Comparison of ENCODE assay signal across 11 cellular contexts in the genomic region with DNA sequence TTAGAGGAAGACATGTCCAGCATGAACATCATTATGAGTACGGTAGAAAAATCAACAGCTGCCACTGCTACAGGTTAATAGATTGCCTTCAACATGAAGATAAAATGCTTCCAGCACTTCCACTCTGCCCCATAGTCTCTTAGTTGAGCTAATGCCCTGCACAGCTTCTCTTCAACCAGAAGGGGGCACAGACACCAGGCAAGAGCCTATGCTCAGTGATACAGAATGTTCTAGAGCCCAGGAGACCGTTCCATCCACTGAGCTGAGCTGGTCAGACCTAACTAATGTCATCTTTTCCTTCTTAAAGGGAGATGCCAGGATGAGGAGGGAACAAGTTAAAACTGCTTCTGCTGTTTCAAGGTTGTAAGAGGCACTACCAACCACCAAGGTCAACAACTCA. TPM values are rescaled to one million over a fixed set of nuclear protein-coding genes. Genes with fewer than 3 reads are reported as not detected.
DNase-seq lines count a peak whose midpoint lies in the region; ATAC-seq, FAIRE-seq and TF ChIP-seq lines count a peak whose summit lies in the region.
"Had no signal": no experiment of that assay in that cellular context is flagged by ENCODE, and none has a peak within 500 bp of the region (broad histone marks: within the 10 kb centered on the region; RNA-seq: fewer than 3 reads in every experiment).

No MANE protein-coding gene starts in this region.

- peak; percentile 55 for ATAC-seq in PC-3
- ATAC-seq in foreskin keratinocyte = peak; percentile 45

- no peaks in the 10 kb centered on the region for H3K4me1 ChIP-seq in PC-3 (ENCODE audit: insufficient read depth, low read length)
- no peaks in the 10 kb centered on the region for H3K4me1 ChIP-seq in foreskin keratinocyte
- no peaks in the 10 kb centered on the region for H3K4me1 ChIP-seq in prostate gland (replicated peaks)

- H3K27ac ChIP-seq in C4-2B (no peak overlapping the region), PC-3 (ENCODE audit: low read length) (no peak overlapping the region), foreskin keratinocyte (no peak overlapping the region), prostate gland (no peak overlapping the region)

- no peaks in the 10 kb centered on the region for H3K9me3 Mint-ChIP-seq in activated naive CD8-positive, alpha-beta T cell treated with anti-CD3 and anti-CD28 coated beads for 36 hours

- no peak overlapping the region for H3K27ac Mint-ChIP-seq in activated naive CD8-positive, alpha-beta T cell treated with anti-CD3 and anti-CD28 coated beads for 36 hours

- peak; percentile 21 for FAIRE-seq in GM19239 (lab: Jason Lieb, UNC)

- H3K9me3 ChIP-seq in PC-3 (ENCODE audit: low read length) (no peaks in the 10 kb centered on the region), prostate gland (no peaks in the 10 kb centered on the region)

- H4K20me1 ChIP-seq in PC-3 (ENCODE audit: low read length) = no peaks in the 10 kb centered on the region

- BruUV-seq in PC-3 (replicated peaks; lab: Mats Ljungman, UMichigan) = no TSS peak

- H3K9me2 ChIP-seq in PC-3 (replicated peaks; ENCODE audit: low read length) = no peaks in the 10 kb centered on the region

- intact Hi-C loops in PC-3 (cut with micrococcal nuclease) (no loop called here), prostate gland (cut with DNase I) (no loop called here)

- H3K79me2 ChIP-seq in PC-3 (ENCODE audit: low read length) = no peaks in the 10 kb centered on the region

- DNase-seq in GM19239 (ENCODE audit: insufficient read length, low spot score) (no peak), PC-3 (peak; percentile 24), foreskin keratinocyte (no peak), NCI-H2081 (lab: John Stamatoyannopoulos, UW) (no peak), HPDE6-E6E7 (ENCODE audit: extremely low spot score) (no peak), prostate gland (ENCODE audit: low spot score) (no peak)
- no peak for DNase-seq in activated naive CD8-positive, alpha-beta T cell treated with anti-CD3 and anti-CD28 coated beads for 36 hours
- DNase-seq: amygdala; NCI-H2171 treated with DMSO at 0.1 percent for 48 hours; stimulated activated naive CD4-positive, alpha-beta T cell treated with Interleukin-2 at 50 U/mL for 16 hours had no signal

- 91% methylated on average over 1 of the region's 2 CpGs for WGBS in prostate gland

- H2AFZ ChIP-seq in PC-3 (ENCODE audit: low read length) = no peak overlapping the region

- H3K27me3 Mint-ChIP-seq in activated naive CD8-positive, alpha-beta T cell treated with anti-CD3 and anti-CD28 coated beads for 36 hours = no peaks in the 10 kb centered on the region

- no peak overlapping the region for H3K9ac ChIP-seq in PC-3 (ENCODE audit: low read length)

- CTCF ChIA-PET in PC-3 (lab: Charles Lee) = no interaction called here

- TF ChIP-seq CTCF in C4-2B (conservative IDR thresholded peaks at IDR 0.05) (peak; percentile 37), PC-3 (conservative IDR thresholded peaks at IDR 0.05; ENCODE audit: low read depth, low read length) (peak; percentile 54), foreskin keratinocyte (conservative IDR thresholded peaks at IDR 0.05) (peak; percentile 38), prostate gland (IDR thresholded peaks at IDR 0.05) (no peak)

- H3K4me1 Mint-ChIP-seq in activated naive CD8-positive, alpha-beta T cell treated with anti-CD3 and anti-CD28 coated beads for 36 hours = no peaks in the 10 kb centered on the region

- POLR2A ChIA-PET in PC-3 (lab: Charles Lee; ENCODE audit: unreplicated experiment) = no interaction called here

- H3K36me3 ChIP-seq in PC-3 (ENCODE audit: low read depth, low read length) = no peaks in the 10 kb centered on the region
- H3K36me3 ChIP-seq in prostate gland = no peaks in the 10 kb centered on the region

- no peak overlapping the region for H3K4me2 ChIP-seq in PC-3 (ENCODE audit: low read length)

- H3F3A ChIP-seq in PC-3 (ENCODE audit: low read length, unreplicated experiment) = no peaks in the 10 kb centered on the region

- H3K4me3 ChIP-seq in PC-3 (ENCODE audit: low read length) (no peak overlapping the region), prostate gland (no peak overlapping the region)

- H3K27me3 ChIP-seq in PC-3 (ENCODE audit: low read length) (peaks cover 3% of the 10 kb centered on the region; the same call in 1 of the 2 replicates), foreskin keratinocyte (no peaks in the 10 kb centered on the region), prostate gland (replicated peaks; ENCODE audit: insufficient read depth) (no peaks in the 10 kb centered on the region)

- no peak for TF ChIP-seq POLR2A in prostate gland (IDR thresholded peaks at IDR 0.05)

- H3K36me3 Mint-ChIP-seq in activated naive CD8-positive, alpha-beta T cell treated with anti-CD3 and anti-CD28 coated beads for 36 hours = no peaks in the 10 kb centered on the region

- H3K4me3 Mint-ChIP-seq in activated naive CD8-positive, alpha-beta T cell treated with anti-CD3 and anti-CD28 coated beads for 36 hours = no peak overlapping the region

RNA-seq across cellular contexts. Expression of gene SMIM10L2A, which starts 42.2 kb away (rescaled TPM):
- total RNA-seq in PC-3 (2014; rRNA removed) = 0.73 and 1.4 TPM in 2 replicates
- total RNA-seq in foreskin keratinocyte = 0.03 and 0.14 TPM in 2 replicates
- polyA plus RNA-seq in foreskin keratinocyte = 0.03 and 0.04 TPM in 2 replicates
- total RNA-seq in activated naive CD8-positive, alpha-beta T cell treated with anti-CD3 and anti-CD28 coated beads for 36 hours = under 1 TPM; 0.31 to 0.38 TPM
- 10 to 100 TPM in 1 of 2 donors, 1 to 10 TPM in 1; 5.0 to 14.8 TPM for total RNA-seq in prostate gland

RNA-seq across cellular contexts. Expression of gene INTS6L, which starts 56.5 kb away (rescaled TPM):
- total RNA-seq in PC-3 (2014; rRNA removed) (4.1 and 4.7 TPM in 2 replicates), foreskin keratinocyte (6.0 and 6.5 TPM in 2 replicates), prostate gland (10 to 100 TPM in 1 of 2 donors, 1 to 10 TPM in 1; 7.2 to 25.7 TPM)
- 3.1 and 3.4 TPM in 2 replicates for polyA plus RNA-seq in foreskin keratinocyte
- total RNA-seq in activated naive CD8-positive, alpha-beta T cell treated with anti-CD3 and anti-CD28 coated beads for 36 hours = 10 to 100 TPM; 17.2 to 22.2 TPM

Comparison
In these comparisons a context has a peak if more than half of its experiments do, and no peak if none do; other contexts are left out.
1. CTCF ChIP-seq: peak in C4-2B (single experiment), PC-3 (single experiment) and foreskin keratinocyte (single experiment); none in prostate gland (0 of 4).